Comparison of ENCODE assay signal across 19 cellular contexts in the genomic region with DNA sequence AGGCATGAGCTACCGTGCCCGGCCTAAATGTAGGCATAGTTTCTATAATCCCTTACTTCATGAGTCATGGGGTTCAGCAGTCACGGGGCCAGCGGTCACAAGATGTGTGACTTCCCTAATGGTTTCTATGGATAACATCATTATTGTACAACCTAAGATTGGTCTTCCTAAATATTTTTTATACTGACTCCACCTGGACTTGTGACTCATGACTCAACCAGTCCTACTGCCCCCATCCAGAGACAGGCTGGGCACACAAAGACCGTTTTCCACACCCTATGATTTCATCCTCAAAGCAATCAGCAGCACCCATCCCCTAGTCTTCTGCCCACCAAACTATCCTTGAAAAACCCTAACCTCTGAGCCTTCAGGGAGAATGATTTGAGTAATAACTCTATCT. TPM values are rescaled to one million over a fixed set of nuclear protein-coding genes. Genes with fewer than 3 reads are reported as not detected.
DNase-seq lines count a peak whose midpoint lies in the region; ATAC-seq, FAIRE-seq and TF ChIP-seq lines count a peak whose summit lies in the region.
"Had no signal": no experiment of that assay in that cellular context is flagged by ENCODE, and none has a peak within 500 bp of the region (broad histone marks: within the 10 kb centered on the region; RNA-seq: fewer than 3 reads in every experiment).

No MANE protein-coding gene starts in this region.

- no peak overlapping the region for H2AFZ ChIP-seq in K562 (ENCODE audit: low read depth, low read length)

- CTCF ChIA-PET in Calu3 (lab: Charles Lee) (no interaction called here), K562 (lab: Yijun Ruan, JAX; ENCODE audit: low intra/inter-chr PET ratio) (no interaction called here)

- H3K9me3 ChIP-seq in K562 (replicated peaks; ENCODE audit: control insufficient read depth, insufficient read depth, low read depth, low read length) (no peaks in the 10 kb centered on the region; the same call in 1 of the 2 replicates), lower lobe of right lung (no peaks in the 10 kb centered on the region), small intestine (ENCODE audit: control insufficient read depth, low read depth) (no peaks in the 10 kb centered on the region)
- H3K9me3 ChIP-seq: esophagus muscularis mucosa, prostate gland, uterus had no signal

- 65% methylated on average over 5 of the region's 5 CpGs for WGBS in K562 (ENCODE audit: insufficient coverage, low coverage, missing lambda C conversion rate)
- WGBS in small intestine, 3 donors: 82 to 86% (median 85%) methylated on average over 5 of the region's 5 CpGs

- no peak for FAIRE-seq in K562 (lab: Jason Lieb, UNC)
- no peak for FAIRE-seq in small intestine (lab: Jason Lieb, UNC)
- FAIRE-seq: GM19239 had no signal

- H3K4me3 ChIP-seq in K562 (no peak overlapping the region), lower lobe of right lung (no peak overlapping the region), small intestine (ENCODE audit: low read depth in 1 of 2, low read length in 2 of 2) (no peak overlapping the region)
- H3K4me3 ChIP-seq: esophagus muscularis mucosa, MG63, prostate gland, uterus had no signal

- peaks cover 22% of the 10 kb centered on the region for H3K36me3 Mint-ChIP-seq in Calu3 (ENCODE audit: insufficient read depth, unreplicated experiment)

- H3K9ac ChIP-seq in K562 (ENCODE audit: insufficient read depth in 1 of 2, low read depth in 2 of 2, low read length in 2 of 2): no peak overlapping the region

- H3K4me1 ChIP-seq in K562 (replicated peaks in 1 of 2; ENCODE audit: control insufficient read depth in 2 of 2, insufficient read depth in 2 of 2, low read length in 2 of 2) (no peaks in the 10 kb centered on the region; a peak in 2 of 5 replicates), lower lobe of right lung (no peaks in the 10 kb centered on the region), small intestine (ENCODE audit: control insufficient read depth in 2 of 2, insufficient read depth in 1 of 2, low read depth in 1 of 2, low read length in 1 of 2) (no peaks in the 10 kb centered on the region)
- H3K4me1 ChIP-seq: prostate gland, uterus had no signal

- H4K20me1 ChIP-seq in K562 (replicated peaks; ENCODE audit: control insufficient read depth, insufficient read depth, low read length): peaks cover 4% of the 10 kb centered on the region; the same call in 1 of the 2 replicates

- no peak for TF ChIP-seq CTCF in Calu3 (IDR thresholded peaks at IDR 0.05; ENCODE audit: unreplicated experiment)
- TF ChIP-seq CTCF in K562 (IDR thresholded peaks at IDR 0.05 in 2 of 3, conservative IDR thresholded peaks at IDR 0.05 in 1 of 3; ENCODE audit: insufficient read depth in 2 of 3, low read depth in 1 of 3, low read length in 3 of 3): no peak
- no peak for TF ChIP-seq CTCF in lower lobe of right lung (IDR thresholded peaks at IDR 0.05)

- ATAC-seq in K562 (no peak), lower lobe of right lung (peak in 1 of 2 donors; percentile 48)
- ATAC-seq in stimulated activated naive CD8-positive, alpha-beta T cell treated with anti-CD3 and anti-CD28 coated beads, Interleukin-15, Interleukin-2, amounts not matched to agents 100 U/mL and 50 U/mL, for 24 hours: no peak

- peak; percentile 75 for DNase-seq in Calu3
- DNase-seq in LHCN-M2 (ENCODE audit: low read depth): peak; percentile 71
- DNase-seq in K562 (ENCODE audit: extremely low read depth in 1 of 4, low spot score in 3 of 4): no peak
- DNase-seq in lower lobe of right lung: peak; percentile 71
- DNase-seq in C1 segment of cervical spinal cord (lab: John Stamatoyannopoulos, UW): no peak
- DNase-seq in small intestine: no peak
- DNase-seq in stimulated activated naive CD8-positive, alpha-beta T cell treated with anti-CD3 and anti-CD28 coated beads, Interleukin-15, Interleukin-2, amounts not matched to agents 100 U/mL and 50 U/mL, for 24 hours: no peak
- DNase-seq in activated effector memory CD4-positive, alpha-beta T cell treated with anti-CD3 and anti-CD28 coated beads, Interleukin-2, amount 50 U/mL, for 16 hours: no peak
- DNase-seq: amygdala, MG63, NCI-H1930, NCI-H524, OCI-M1, SW 1271, uterus had no signal

- TF ChIP-seq EP300 in K562 (IDR thresholded peaks at IDR 0.05; ENCODE audit: low read length): no peak

- POLR2A ChIA-PET in K562 (lab: Yijun Ruan, JAX): no interaction called here

- no peaks in the 10 kb centered on the region for H3K9me1 ChIP-seq in K562 (ENCODE audit: control insufficient read depth, insufficient read depth, low read length)

- H3K27me3 ChIP-seq in K562 (ENCODE audit: control insufficient read depth in 2 of 2, insufficient read depth in 2 of 2, low read length in 2 of 2): no peaks in the 10 kb centered on the region
- no peaks in the 10 kb centered on the region for H3K27me3 ChIP-seq in lower lobe of right lung (ENCODE audit: low read depth)
- H3K27me3 ChIP-seq in small intestine (ENCODE audit: control insufficient read depth in 2 of 2, insufficient read depth in 2 of 2, low read length in 2 of 2): no peaks in the 10 kb centered on the region
- H3K27me3 ChIP-seq: esophagus muscularis mucosa, MG63, uterus had no signal

- no peak overlapping the region for H3K4me2 ChIP-seq in K562 (ENCODE audit: insufficient read depth, low read length)

- H3K27ac ChIP-seq in K562 (ENCODE audit: extremely low read depth, low read depth, low read length): no peak overlapping the region
- H3K27ac ChIP-seq in lower lobe of right lung: no peak overlapping the region
- H3K27ac ChIP-seq in small intestine (ENCODE audit: low read depth in 1 of 2, low read length in 1 of 2): no peak overlapping the region
- H3K27ac ChIP-seq: esophagus muscularis mucosa, prostate gland, uterus had no signal

- peaks cover 17% of the 10 kb centered on the region for H3K9me3 Mint-ChIP-seq in Calu3 (ENCODE audit: low read depth, unreplicated experiment)

- BruUV-seq in Calu3 (replicated peaks; lab: Mats Ljungman, UMichigan) (no TSS peak), K562 (replicated peaks; lab: Mats Ljungman, UMichigan) (no TSS peak)

- TF ChIP-seq POLR2A in K562 (conservative IDR thresholded peaks at IDR 0.05): no peak

- TF ChIP-seq RAD21 in K562 (CRISPR knock-in tag; conservative IDR thresholded peaks at IDR 0.05 in 1 of 2, IDR thresholded peaks at IDR 0.05 in 1 of 2): no peak

- intact Hi-C loops in Calu3 (cut with micrococcal nuclease; ENCODE audit: unreplicated experiment) (loop anchor here (2.0 to 10.0 kb wide), 3 partner anchors 16 to 156 kb away; a partner anchor contains a TSS), K562 (cut with micrococcal nuclease) (no loop called here), lower lobe of right lung (cut with DNase I) (no loop called here)

- H3K36me3 ChIP-seq in K562 (ENCODE audit: control insufficient read depth, insufficient read depth, low read length): no peaks in the 10 kb centered on the region
- no peaks in the 10 kb centered on the region for H3K36me3 ChIP-seq in lower lobe of right lung
- H3K36me3 ChIP-seq in small intestine (ENCODE audit: control insufficient read depth in 2 of 2, insufficient read depth in 2 of 2, low read length in 2 of 2): no peaks in the 10 kb centered on the region
- H3K36me3 ChIP-seq: esophagus muscularis mucosa, prostate gland, uterus had no signal

- H3K79me2 ChIP-seq in K562 (ENCODE audit: control insufficient read depth, insufficient read depth, low read length): peaks cover 97% of the 10 kb centered on the region

- in situ Hi-C loops in K562 (cut with MboI): no loop called here

- peak overlapping the region; percentile 36 for H3K4me3 Mint-ChIP-seq in Calu3 (ENCODE audit: low read depth, unreplicated experiment)
- H3K4me3 Mint-ChIP-seq: stimulated activated naive CD8-positive, alpha-beta T cell treated with anti-CD3 and anti-CD28 coated beads, Interleukin-15, Interleukin-2, amounts not matched to agents 100 ng/mL and 50 ng/mL, for 24 hours had no signal

- no peaks in the 10 kb centered on the region for H3K27me3 Mint-ChIP-seq in Calu3 (ENCODE audit: unreplicated experiment)
- H3K27me3 Mint-ChIP-seq: stimulated activated naive CD8-positive, alpha-beta T cell treated with anti-CD3 and anti-CD28 coated beads, Interleukin-15, Interleukin-2, amounts not matched to agents 100 ng/mL and 50 ng/mL, for 24 hours had no signal

- peaks cover 48% of the 10 kb centered on the region for H3K4me1 Mint-ChIP-seq in Calu3 (ENCODE audit: low read depth, unreplicated experiment)

- peak overlapping the region; percentile 93 for H3K27ac Mint-ChIP-seq in Calu3 (ENCODE audit: unreplicated experiment)
- H3K27ac Mint-ChIP-seq: stimulated activated naive CD8-positive, alpha-beta T cell treated with anti-CD3 and anti-CD28 coated beads, Interleukin-15, Interleukin-2, amounts not matched to agents 100 ng/mL and 50 ng/mL, for 24 hours had no signal

RNA-seq across cellular contexts. Expression of a gene that starts 15.9 kb away (rescaled TPM):
- total RNA-seq in Calu3 (2022) (20.8 and 25.9 TPM in 2 replicates), LHCN-M2 (2014; rRNA removed) (19.7 and 26.8 TPM in 2 replicates), K562 (2014; rRNA removed) (19.1 and 23.1 TPM in 2 replicates), K562 (2014; rRNA removed; fragmentation: Illumina TruSeq; extraction: Trizol) (21.2 and 25.3 TPM in 2 replicates), K562 (2015; rRNA removed; fragmentation: Illumina TruSeq; extraction: Trizol) (15.6 and 18.3 TPM in 2 replicates), K562 (2021) (24.4 and 24.9 TPM in 2 replicates), lower lobe of right lung (9.2 TPM)
- 11.9 TPM for polyA plus RNA-seq in LHCN-M2 (2012)
- total RNA-seq in K562 (2011; cell fraction: chromatin; rRNA removed; ENCODE audit: low replicate concordance): 23.5 and 25.4 TPM in 2 replicates
- 9.7 and 12.6 TPM in 2 replicates for total RNA-seq in K562 (2011; cell fraction: nucleolus; rRNA removed)
- 16.1 and 19.7 TPM in 2 replicates for total RNA-seq in K562 (2011; cell fraction: nucleoplasm; rRNA removed)
- polyA plus RNA-seq in K562 (2011; rRNA removed) (30.5 and 41.7 TPM in 2 replicates), K562 (2014; fragmentation: Illumina TruSeq; extraction: Trizol) (17.4 and 20.0 TPM in 2 replicates), K562 (2014; fragmentation: Nextera tagmentation; extraction: Ambion mirVana) (10 to 100 TPM in 1 of 2 experiments, 1 to 10 TPM in 1; 8.3 to 11.2 TPM), K562 (2014; rRNA removed) (17.4 and 19.8 TPM in 2 replicates), small intestine (1 to 10 TPM; 4.3 to 9.9 (median 5.1) TPM)
- 18.8 and 20.8 TPM in 2 replicates for polyA plus RNA-seq in K562 (2011; cell fraction: cytosol; rRNA removed)
- 13.2 and 13.6 TPM in 2 replicates for polyA plus RNA-seq in K562 (2011; cell fraction: nucleus; rRNA removed)
- 12.6 and 16.0 TPM in 2 replicates for polyA plus RNA-seq in K562 (2012)
- polyA minus RNA-seq in K562 (2011; rRNA and poly(A)+ RNA removed): 40.6 and 47.1 TPM in 2 replicates
- polyA minus RNA-seq in K562 (2011; cell fraction: cytosol; rRNA and poly(A)+ RNA removed): 16.2 and 23.9 TPM in 2 replicates
- 5.5 and 13.2 TPM in 2 replicates for polyA minus RNA-seq in K562 (2011; cell fraction: nucleus; rRNA and poly(A)+ RNA removed)

RNA-seq across cellular contexts. Expression of a gene that starts 16.0 kb away (rescaled TPM):
- total RNA-seq in Calu3 (2022) (42.9 and 43.2 TPM in 2 replicates), LHCN-M2 (2014; rRNA removed) (19.2 and 20.0 TPM in 2 replicates), K562 (2014; rRNA removed) (15.7 and 20.2 TPM in 2 replicates), K562 (2014; rRNA removed; fragmentation: Illumina TruSeq; extraction: Trizol) (41.2 and 49.7 TPM in 2 replicates), K562 (2015; rRNA removed; fragmentation: Illumina TruSeq; extraction: Trizol) (26.7 and 28.3 TPM in 2 replicates), K562 (2021) (37.5 and 41.4 TPM in 2 replicates), lower lobe of right lung (32.1 TPM)
- polyA plus RNA-seq in LHCN-M2 (2012): 11.8 TPM
- total RNA-seq in K562 (2011; cell fraction: chromatin; rRNA removed; ENCODE audit: low replicate concordance): 11.6 and 53.5 TPM in 2 replicates
- total RNA-seq in K562 (2011; cell fraction: nucleolus; rRNA removed): 7.5 and 9.5 TPM in 2 replicates
- 25.2 and 39.1 TPM in 2 replicates for total RNA-seq in K562 (2011; cell fraction: nucleoplasm; rRNA removed)
- polyA plus RNA-seq in K562 (2011; rRNA removed) (31.6 and 34.1 TPM in 2 replicates), K562 (2014; fragmentation: Illumina TruSeq; extraction: Trizol) (33.1 and 33.8 TPM in 2 replicates), K562 (2014; fragmentation: Nextera tagmentation; extraction: Ambion mirVana) (10 to 100 TPM; 40.0 to 63.4 TPM), K562 (2014; rRNA removed) (21.7 and 24.1 TPM in 2 replicates), small intestine (1 to 10 TPM; 8.4 to 9.8 (median 9.5) TPM)
- 14.1 and 24.1 TPM in 2 replicates for polyA plus RNA-seq in K562 (2011; cell fraction: cytosol; rRNA removed)
- 43.9 and 56.8 TPM in 2 replicates for polyA plus RNA-seq in K562 (2011; cell fraction: nucleus; rRNA removed)
- 24.7 and 28.9 TPM in 2 replicates for polyA plus RNA-seq in K562 (2012)
- 23.8 and 31.0 TPM in 2 replicates for polyA minus RNA-seq in K562 (2011; rRNA and poly(A)+ RNA removed)
- 12.9 TPM in 2 replicates for polyA minus RNA-seq in K562 (2011; cell fraction: cytosol; rRNA and poly(A)+ RNA removed)
- 11.7 and 27.5 TPM in 2 replicates for polyA minus RNA-seq in K562 (2011; cell fraction: nucleus; rRNA and poly(A)+ RNA removed)

Comparison
In these comparisons a context has a peak if more than half of its experiments do, and no peak if none do; other contexts are left out.
1. DNase-seq: peak in Calu3 (single experiment), LHCN-M2 (single experiment) and lower lobe of right lung (single experiment); none in K562 (0 of 4), C1 segment of cervical spinal cord (0 of 14), small intestine (single experiment), stimulated activated naive CD8-positive, alpha-beta T cell treated with anti-CD3 and anti-CD28 coated beads, Interleukin-15, Interleukin-2, amounts not matched to agents 100 U/mL and 50 U/mL, for 24 hours (single experiment) and activated effector memory CD4-positive, alpha-beta T cell treated with anti-CD3 and anti-CD28 coated beads, Interleukin-2, amount 50 U/mL, for 16 hours (single experiment).